ENCODE assay signal across 8 cellular contexts in genomic region chr19:12155324-12155723, GRCh38. TPM values are rescaled to one million over a fixed set of nuclear protein-coding genes. Genes with fewer than 3 reads are reported as not detected.
DNase-seq lines count a peak whose midpoint lies in the region; ATAC-seq and TF ChIP-seq lines count a peak whose summit lies in the region.

No MANE protein-coding gene starts in this region.

- H3K4me3 ChIP-seq in ACC112 (ENCODE audit: low read depth, low read length), result peak overlapping the region; percentile 97
- peak overlapping the region; percentile 83 to 87 for H3K4me3 ChIP-seq in muscle layer of colon (ENCODE audit: low read depth in 1 of 2, low read length in 2 of 2)

- H3K9ac ChIP-seq in muscle layer of colon (ENCODE audit: low read length), result peak overlapping the region; percentile 42

- peaks cover 7% of the 10 kb centered on the region for H3K4me1 Mint-ChIP-seq in HFFc6 (ENCODE audit: low read depth)

- H3K36me3 ChIP-seq in ACC112 (ENCODE audit: insufficient read depth, low read length) (peaks cover 19% of the 10 kb centered on the region), muscle layer of colon (ENCODE audit: insufficient read depth, low read length) (peaks cover 2% of the 10 kb centered on the region)

- peak overlapping the region; percentile 14; the same call in 1 of the 2 replicates for H3K27ac Mint-ChIP-seq in HFFc6

- H3K27me3 ChIP-seq in ACC112 (ENCODE audit: insufficient read depth, low read length) (no peaks in the 10 kb centered on the region), muscle layer of colon (ENCODE audit: control insufficient read depth in 1 of 2, insufficient read depth in 2 of 2, low read length in 2 of 2) (no peaks in the 10 kb centered on the region)

- H3K36me3 Mint-ChIP-seq in HFFc6 (ENCODE audit: low read depth), result peaks cover 25% of the 10 kb centered on the region

- H3K9me3 Mint-ChIP-seq in HFFc6, result peaks cover 20% of the 10 kb centered on the region

- H3K9me3 ChIP-seq in muscle layer of colon (ENCODE audit: low read length), result no peaks in the 10 kb centered on the region

- H3K27ac ChIP-seq in ACC112 (ENCODE audit: low read depth, low read length) (no peak overlapping the region), muscle layer of colon (ENCODE audit: low read depth, low read length) (peak overlapping the region; percentile 90)

- no peak for TF ChIP-seq CTCF in HFFc6 (IDR thresholded peaks at IDR 0.05)

- peak overlapping the region; percentile 83 for H3K4me3 Mint-ChIP-seq in HFFc6

- H2AFZ ChIP-seq in ACC112 (ENCODE audit: low read length, unreplicated experiment), result no peak overlapping the region

- no peaks in the 10 kb centered on the region for H3K27me3 Mint-ChIP-seq in HFFc6 (ENCODE audit: insufficient read depth)

- ATAC-seq in HG02642 (IDR thresholded peaks at IDR 0.05; ENCODE audit: poor library complexity, unreplicated experiment), result no peak

- H3K4me1 ChIP-seq in ACC112 (ENCODE audit: control insufficient read depth, insufficient read depth, low read length, unreplicated experiment) (no peaks in the 10 kb centered on the region), muscle layer of colon (ENCODE audit: insufficient read depth, low read length) (no peaks in the 10 kb centered on the region)

- DNase-seq in HFFc6 (no peak), cerebellar cortex (ENCODE audit: low spot score) (peak; percentile 19), HCEC 1CT (no peak), EL (no peak)
- DNase-seq in activated effector memory CD4-positive, alpha-beta T cell treated with Interleukin-2 at 50 U/mL for 16 hours, result no peak

- peaks cover 48% of the 10 kb centered on the region for H3K79me2 ChIP-seq in ACC112 (ENCODE audit: control insufficient read depth, insufficient read depth, low read length, unreplicated experiment)

RNA-seq across cellular contexts. Expression of gene ZNF625, which starts 1.2 kb away (rescaled TPM):
- 1 to 10 TPM; 3.4 to 7.7 (median 4.6) TPM for total RNA-seq in HFFc6 (2021; fragmentation: NEBNext Ultra II Directional; extraction: Animal tissue kit (Norgen Biotek cat#: 25700))

RNA-seq across cellular contexts. Expression of gene ZNF136, which starts 7.6 kb away (rescaled TPM):
- total RNA-seq in HFFc6 (2021; fragmentation: NEBNext Ultra II Directional; extraction: Animal tissue kit (Norgen Biotek cat#: 25700)), result 1 to 10 TPM; 2.3 to 6.9 (median 3.0) TPM

RNA-seq across cellular contexts. Expression of gene ZNF20, which starts 15.2 kb away (rescaled TPM):
- 1 to 10 TPM; 3.3 to 6.3 (median 4.3) TPM for total RNA-seq in HFFc6 (2021; fragmentation: NEBNext Ultra II Directional; extraction: Animal tissue kit (Norgen Biotek cat#: 25700))
